ENCODE assay signal across 8 cellular contexts in the genomic region with DNA sequence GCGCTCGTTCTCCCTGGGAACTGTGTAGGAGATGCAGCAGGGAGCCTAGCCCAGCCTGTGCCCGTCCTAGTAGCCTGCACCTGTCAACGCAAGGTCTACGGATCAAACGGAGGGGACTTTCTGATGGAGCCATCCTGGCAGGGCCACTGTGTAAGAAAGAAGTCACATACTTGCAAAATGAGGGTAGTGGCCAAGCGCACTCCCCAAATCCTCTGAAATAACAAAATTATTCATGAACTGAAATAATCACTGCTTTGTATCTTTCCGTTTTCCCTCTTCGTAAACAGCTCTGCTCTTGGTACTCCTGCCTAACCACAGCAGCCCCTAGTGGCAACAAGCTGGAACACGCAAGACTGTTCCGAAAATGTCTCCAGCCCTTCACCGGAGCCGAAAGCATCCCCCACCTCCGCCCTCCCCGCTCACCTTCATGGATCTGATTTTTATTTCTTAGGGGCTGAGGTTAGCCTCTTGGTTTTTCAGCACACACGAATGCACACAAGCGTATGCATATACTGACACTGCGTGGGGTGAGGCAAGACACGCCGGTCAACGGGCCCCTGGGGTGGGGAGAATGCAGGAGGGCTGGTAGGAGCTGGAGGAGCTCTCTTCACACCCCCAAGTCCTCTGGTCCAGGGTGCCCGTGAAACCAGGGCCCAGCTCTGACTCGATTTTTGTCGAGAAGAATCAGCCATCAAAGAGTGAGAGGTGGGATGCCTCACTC.
DNase-seq lines count a peak whose midpoint lies in the region; ATAC-seq, FAIRE-seq and TF ChIP-seq lines count a peak whose summit lies in the region.

No MANE protein-coding gene starts in this region.

- peaks cover 38% of the 10 kb centered on the region for H3K27me3 Mint-ChIP-seq in activated CD8-positive, alpha-beta memory T cell treated with anti-CD3 and anti-CD28 coated beads, Interleukin-2, amount 10 ng/mL, durations not matched to agents 7 days and 5 days
- peaks cover 22% of the 10 kb centered on the region for H3K27me3 Mint-ChIP-seq in activated naive CD4-positive, alpha-beta T cell treated with anti-CD3 and anti-CD28 coated beads, Interleukin-2, amount 10 ng/mL, durations not matched to agents 7 days and 5 days
- peaks cover 5% of the 10 kb centered on the region for H3K27me3 Mint-ChIP-seq in glutamatergic neuron (ENCODE audit: unreplicated experiment)

- peak; percentile 56 for DNase-seq in activated CD8-positive, alpha-beta memory T cell treated with anti-CD3 and anti-CD28 coated beads, Interleukin-2, amount 10 ng/mL, durations not matched to agents 7 days and 5 days
- no peak for DNase-seq in activated CD8-positive, alpha-beta memory T cell treated with anti-CD3 and anti-CD28 coated beads, Interleukin-2, amount 50 U/mL, for 4 hours
- DNase-seq in NCI-H226 (peak; percentile 37), glutamatergic neuron (peak; percentile 70), pancreas (peak in 4 of 6 donors; percentile 11 to 54 (median 30))
- peak; percentile 57 for DNase-seq in activated naive CD4-positive, alpha-beta T cell treated with anti-CD3 and anti-CD28 coated beads, Interleukin-2, amount 10 ng/mL, durations not matched to agents 7 days and 5 days

- H3K36me3 ChIP-seq in pancreas: no peaks in the 10 kb centered on the region

- peak; percentile 73 for TF ChIP-seq CTCF in glutamatergic neuron (IDR thresholded peaks at IDR 0.05; ENCODE audit: partially characterized antibody, unreplicated experiment)
- TF ChIP-seq CTCF in pancreas (IDR thresholded peaks at IDR 0.05): peak; percentile 50 to 73 (median 58)

- H3K36me3 Mint-ChIP-seq in activated CD8-positive, alpha-beta memory T cell treated with anti-CD3 and anti-CD28 coated beads, Interleukin-2, amount 10 ng/mL, durations not matched to agents 7 days and 5 days: no peaks in the 10 kb centered on the region
- H3K36me3 Mint-ChIP-seq in activated naive CD4-positive, alpha-beta T cell treated with anti-CD3 and anti-CD28 coated beads, Interleukin-2, amount 10 ng/mL, durations not matched to agents 7 days and 5 days: no peaks in the 10 kb centered on the region
- H3K36me3 Mint-ChIP-seq in glutamatergic neuron (ENCODE audit: unreplicated experiment): no peaks in the 10 kb centered on the region

- no peak for FAIRE-seq in pancreas (lab: Jason Lieb, UNC)

- no peaks in the 10 kb centered on the region for H3K9me3 Mint-ChIP-seq in activated CD8-positive, alpha-beta memory T cell treated with anti-CD3 and anti-CD28 coated beads, Interleukin-2, amount 10 ng/mL, durations not matched to agents 7 days and 5 days (ENCODE audit: low read depth)
- no peaks in the 10 kb centered on the region for H3K9me3 Mint-ChIP-seq in activated naive CD4-positive, alpha-beta T cell treated with anti-CD3 and anti-CD28 coated beads, Interleukin-2, amount 10 ng/mL, durations not matched to agents 7 days and 5 days
- H3K9me3 Mint-ChIP-seq in glutamatergic neuron (ENCODE audit: unreplicated experiment): peaks cover 4% of the 10 kb centered on the region

- no peak for ATAC-seq in activated CD8-positive, alpha-beta memory T cell treated with anti-CD3 and anti-CD28 coated beads, Interleukin-2, amount 10 ng/mL, durations not matched to agents 7 days and 5 days
- ATAC-seq in HG02798 (IDR thresholded peaks at IDR 0.05; ENCODE audit: poor library complexity, unreplicated experiment) (peak; percentile 74), pancreas (peak; percentile 67 to 91 (median 88)), GM19328 (IDR thresholded peaks at IDR 0.05; ENCODE audit: unreplicated experiment) (no peak)

- CTCF ChIA-PET in activated CD8-positive, alpha-beta memory T cell treated with anti-CD3 and anti-CD28 coated beads, Interleukin-2, amount 10 ng/mL, durations not matched to agents 7 days and 5 days (lab: Charles Lee): interaction anchor here (0.6 to 1.9 kb wide), 9 partner anchors 8 to 1107 kb away, joined by 3 to 12 read pairs (median 3); partner anchors contain the start of gene NETO2
- CTCF ChIA-PET in activated naive CD4-positive, alpha-beta T cell treated with anti-CD3 and anti-CD28 coated beads, Interleukin-2, amount 10 ng/mL, durations not matched to agents 7 days and 5 days (lab: Charles Lee): interaction anchor here (0.6 to 5.1 kb wide), 7 partner anchors 35 to 1017 kb away, joined by 3 to 41 read pairs (median 3); partner anchors contain the start of gene NETO2

- 23 to 28% methylated on average over 24 of the region's 24 CpGs for WGBS in pancreas, 2 donors

- H3K27ac Mint-ChIP-seq in activated CD8-positive, alpha-beta memory T cell treated with anti-CD3 and anti-CD28 coated beads, Interleukin-2, amount 10 ng/mL, durations not matched to agents 7 days and 5 days: no peak overlapping the region
- no peak overlapping the region for H3K27ac Mint-ChIP-seq in activated naive CD4-positive, alpha-beta T cell treated with anti-CD3 and anti-CD28 coated beads, Interleukin-2, amount 10 ng/mL, durations not matched to agents 7 days and 5 days
- H3K27ac Mint-ChIP-seq in glutamatergic neuron (ENCODE audit: unreplicated experiment): peak overlapping the region; percentile 52

- intact Hi-C loops in pancreas (cut with DNase I): loop anchor here in 1 of 3 donors (5.0 kb wide), 1 partner anchor 913 kb away; the partner anchor contains the start of gene NETO2

- H3K4me3 ChIP-seq in pancreas: no peak overlapping the region

- no peak overlapping the region for H3K4me3 Mint-ChIP-seq in activated CD8-positive, alpha-beta memory T cell treated with anti-CD3 and anti-CD28 coated beads, Interleukin-2, amount 10 ng/mL, durations not matched to agents 7 days and 5 days
- no peak overlapping the region for H3K4me3 Mint-ChIP-seq in activated naive CD4-positive, alpha-beta T cell treated with anti-CD3 and anti-CD28 coated beads, Interleukin-2, amount 10 ng/mL, durations not matched to agents 7 days and 5 days
- H3K4me3 Mint-ChIP-seq in glutamatergic neuron (ENCODE audit: unreplicated experiment): no peak overlapping the region

- H3K4me1 ChIP-seq in pancreas: no peaks in the 10 kb centered on the region

- no peaks in the 10 kb centered on the region for H3K27me3 ChIP-seq in pancreas

- H3K9me3 ChIP-seq in pancreas: no peaks in the 10 kb centered on the region

- H3K4me1 Mint-ChIP-seq in activated CD8-positive, alpha-beta memory T cell treated with anti-CD3 and anti-CD28 coated beads, Interleukin-2, amount 10 ng/mL, durations not matched to agents 7 days and 5 days: peaks cover 2% of the 10 kb centered on the region
- H3K4me1 Mint-ChIP-seq in activated naive CD4-positive, alpha-beta T cell treated with anti-CD3 and anti-CD28 coated beads, Interleukin-2, amount 10 ng/mL, durations not matched to agents 7 days and 5 days: peaks cover 5% of the 10 kb centered on the region
- peaks cover 34% of the 10 kb centered on the region for H3K4me1 Mint-ChIP-seq in glutamatergic neuron (ENCODE audit: low read depth, unreplicated experiment)

- H3K27ac ChIP-seq in pancreas: no peak overlapping the region

Comparison
In these comparisons a context has a peak if more than half of its experiments do, and no peak if none do; other contexts are left out.
1. ATAC-seq: peak in HG02798 (single experiment) and pancreas (4 of 4); none in activated CD8-positive, alpha-beta memory T cell treated with anti-CD3 and anti-CD28 coated beads, Interleukin-2, amount 10 ng/mL, durations not matched to agents 7 days and 5 days (single experiment) and GM19328 (single experiment).